In genomic region chr17:51430581-51430980, GRCh38 we compare ENCODE assay signal across 18 cellular contexts.
DNase-seq lines count a peak whose midpoint lies in the region; ATAC-seq and TF ChIP-seq lines count a peak whose summit lies in the region.
"Had no signal": no experiment of that assay in that cellular context is flagged by ENCODE, and none has a peak within 500 bp of the region (broad histone marks: within the 10 kb centered on the region; RNA-seq: fewer than 3 reads in every experiment).

No MANE protein-coding gene starts in this region.

- no peaks in the 10 kb centered on the region for H3K36me3 Mint-ChIP-seq in CD4-positive, CD25-positive, alpha-beta regulatory T cell
- H3K36me3 Mint-ChIP-seq in T-helper 2 cell treated with Interferon-gamma antibody and Interleukin-4, amounts not matched to agents 5 μg/mL and 100 μg/mL, for 36 hours (ENCODE audit: low read depth), result peaks cover 2% of the 10 kb centered on the region
- no peaks in the 10 kb centered on the region for H3K36me3 Mint-ChIP-seq in CD14-positive monocyte

- no peaks in the 10 kb centered on the region for H3K27me3 Mint-ChIP-seq in CD4-positive, CD25-positive, alpha-beta regulatory T cell
- H3K27me3 Mint-ChIP-seq in T-helper 2 cell treated with Interferon-gamma antibody and Interleukin-4, amounts not matched to agents 5 μg/mL and 100 μg/mL, for 36 hours (ENCODE audit: low read depth), result no peaks in the 10 kb centered on the region
- H3K27me3 Mint-ChIP-seq in CD14-positive monocyte (ENCODE audit: low read depth in 3 of 3), result peaks cover 0 to 7% (median 2%) of the 10 kb centered on the region in 3 donors

- H3K9me3 ChIP-seq in CD4-positive, CD25-positive, alpha-beta regulatory T cell (ENCODE audit: control insufficient read depth in 2 of 2, low read length in 2 of 2), result no peaks in the 10 kb centered on the region
- H3K9me3 ChIP-seq in effector memory CD4-positive, alpha-beta T cell (ENCODE audit: control insufficient read depth, low read length), result no peaks in the 10 kb centered on the region

- peak overlapping the region in 3 of 4 donors; percentile 9 to 29 (median 13) for H3K4me3 Mint-ChIP-seq in CD4-positive, CD25-positive, alpha-beta regulatory T cell
- no peak overlapping the region for H3K4me3 Mint-ChIP-seq in T-helper 2 cell treated with Interferon-gamma antibody and Interleukin-4, amounts not matched to agents 5 μg/mL and 100 μg/mL, for 36 hours
- no peak overlapping the region for H3K4me3 Mint-ChIP-seq in CD14-positive monocyte
- H3K4me3 Mint-ChIP-seq: HFFc6 had no signal

- peaks cover 57% of the 10 kb centered on the region for H3K4me1 ChIP-seq in CD4-positive, CD25-positive, alpha-beta regulatory T cell (ENCODE audit: control insufficient read depth, insufficient read depth, low read length, poor library complexity, severe bottlenecking)
- H3K4me1 ChIP-seq in effector memory CD4-positive, alpha-beta T cell (ENCODE audit: control insufficient read depth, insufficient read depth, low read length, poor library complexity, severe bottlenecking), result peaks cover 51% of the 10 kb centered on the region

- H3K36me3 ChIP-seq in CD4-positive, CD25-positive, alpha-beta regulatory T cell (ENCODE audit: control insufficient read depth, insufficient read depth, low read length), result no peaks in the 10 kb centered on the region
- H3K36me3 ChIP-seq in effector memory CD4-positive, alpha-beta T cell (ENCODE audit: control insufficient read depth, insufficient read depth, low read length), result no peaks in the 10 kb centered on the region

- peak; percentile 12 for DNase-seq in activated CD4-positive, alpha-beta T cell treated with anti-CD3 and anti-CD28 coated beads, Interleukin-2, amount 50 U/mL, for 1 hour
- DNase-seq in activated CD4-positive, alpha-beta T cell treated with anti-CD3 and anti-CD28 coated beads for 1 hour, result no peak
- DNase-seq in CD4-positive, CD25-positive, alpha-beta regulatory T cell, result peak in 1 of 3 donors; percentile 41
- no peak for DNase-seq in T-helper 2 cell treated with Interferon-gamma antibody and Interleukin-4, amounts not matched to agents 5 μg/mL and 100 μg/mL, for 36 hours (ENCODE audit: low spot score)
- no peak for DNase-seq in effector memory CD4-positive, alpha-beta T cell
- DNase-seq in HUDEP-2 (lab: John Stamatoyannopoulos, UW; ENCODE audit: unreplicated experiment in 76 of 76) (no peak), CD14-positive monocyte (ENCODE audit: low spot score) (no peak)
- DNase-seq: C1 segment of cervical spinal cord, DMS53, HFFc6, KBM-7, MV-4-11, NCI-H1417, NCI-H187 treated with DMSO at 0.1 percent for 48 hours, NCI-H2171, NCI-H446, NCI-H69 had no signal

- peak overlapping the region; percentile 80 for H3K27ac ChIP-seq in CD4-positive, CD25-positive, alpha-beta regulatory T cell (ENCODE audit: insufficient read depth, low read length, poor library complexity, severe bottlenecking)
- H3K27ac ChIP-seq in effector memory CD4-positive, alpha-beta T cell (ENCODE audit: insufficient read depth, low read length, poor library complexity, severe bottlenecking), result peak overlapping the region; percentile 84

- peak overlapping the region; percentile 94 to 97 (median 95) for H3K27ac Mint-ChIP-seq in CD4-positive, CD25-positive, alpha-beta regulatory T cell
- H3K27ac Mint-ChIP-seq in T-helper 2 cell treated with Interferon-gamma antibody and Interleukin-4, amounts not matched to agents 5 μg/mL and 100 μg/mL, for 36 hours, result peak overlapping the region; percentile 67
- no peak overlapping the region for H3K27ac Mint-ChIP-seq in CD14-positive monocyte
- H3K27ac Mint-ChIP-seq: HFFc6 had no signal

- no peaks in the 10 kb centered on the region for H3K9me3 Mint-ChIP-seq in CD4-positive, CD25-positive, alpha-beta regulatory T cell
- H3K9me3 Mint-ChIP-seq in T-helper 2 cell treated with Interferon-gamma antibody and Interleukin-4, amounts not matched to agents 5 μg/mL and 100 μg/mL, for 36 hours, result no peaks in the 10 kb centered on the region
- peaks cover 0 to 4% (median 0%) of the 10 kb centered on the region in 7 donors for H3K9me3 Mint-ChIP-seq in CD14-positive monocyte

- no peaks in the 10 kb centered on the region for H3K27me3 ChIP-seq in CD4-positive, CD25-positive, alpha-beta regulatory T cell (ENCODE audit: control insufficient read depth, insufficient read depth, low read length)
- H3K27me3 ChIP-seq in effector memory CD4-positive, alpha-beta T cell (replicated peaks; ENCODE audit: control insufficient read depth, insufficient read depth, low read length, poor library complexity, severe bottlenecking), result no peaks in the 10 kb centered on the region

- intact Hi-C loops in CD14-positive monocyte (cut with micrococcal nuclease), result no loop called here

- TF ChIP-seq CTCF in CD14-positive monocyte (IDR thresholded peaks at IDR 0.05), result no peak

- no peak overlapping the region for H3K4me3 ChIP-seq in CD4-positive, CD25-positive, alpha-beta regulatory T cell (ENCODE audit: low read depth, low read length)
- H3K4me3 ChIP-seq in effector memory CD4-positive, alpha-beta T cell (ENCODE audit: insufficient read depth, low read depth, low read length, poor library complexity, severe bottlenecking), result no peak overlapping the region

- H3K4me1 Mint-ChIP-seq in CD4-positive, CD25-positive, alpha-beta regulatory T cell, result peaks cover 23 to 67% (median 60%) of the 10 kb centered on the region in 4 donors
- peaks cover 63% of the 10 kb centered on the region for H3K4me1 Mint-ChIP-seq in T-helper 2 cell treated with Interferon-gamma antibody and Interleukin-4, amounts not matched to agents 5 μg/mL and 100 μg/mL, for 36 hours (ENCODE audit: low read depth)
- H3K4me1 Mint-ChIP-seq in CD14-positive monocyte, result peaks cover 13% of the 10 kb centered on the region

- peak in 1 of 2 donors; percentile 29 for ATAC-seq in CD4-positive, CD25-positive, alpha-beta regulatory T cell (ENCODE audit: low read depth in 2 of 2)
- no peak for ATAC-seq in GM18517 (IDR thresholded peaks at IDR 0.05; ENCODE audit: unreplicated experiment)

Comparison
In these comparisons a context has a peak if more than half of its experiments do, and no peak if none do; other contexts are left out.
1. H3K27ac Mint-ChIP-seq: peak in CD4-positive, CD25-positive, alpha-beta regulatory T cell (3 of 3) and T-helper 2 cell treated with Interferon-gamma antibody and Interleukin-4, amounts not matched to agents 5 μg/mL and 100 μg/mL, for 36 hours (single experiment); none in CD14-positive monocyte (0 of 7).
2. H3K4me3 Mint-ChIP-seq: peak in CD4-positive, CD25-positive, alpha-beta regulatory T cell (3 of 4); none in T-helper 2 cell treated with Interferon-gamma antibody and Interleukin-4, amounts not matched to agents 5 μg/mL and 100 μg/mL, for 36 hours (single experiment) and CD14-positive monocyte (0 of 2).